ENCODE assay signal across 24 cellular contexts in the genomic region with DNA sequence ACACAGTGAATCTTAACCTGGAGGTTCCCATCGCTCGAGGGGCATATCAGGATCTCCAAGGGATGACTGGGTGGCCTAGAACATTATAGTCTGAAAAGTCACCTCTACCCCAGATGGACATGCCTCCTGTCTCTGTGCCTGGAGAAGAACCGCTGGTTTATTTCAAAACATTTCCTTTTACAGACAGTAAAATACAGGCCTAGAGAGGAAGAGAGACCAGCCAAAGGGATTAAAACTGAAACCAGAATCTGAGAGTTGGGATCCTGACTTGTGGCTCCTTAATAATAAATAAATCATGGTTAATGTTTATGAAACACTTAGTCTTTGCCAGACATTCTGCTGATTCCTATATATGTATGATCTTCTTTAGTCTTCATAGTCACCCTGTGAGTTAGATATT.
"Had no signal": no experiment of that assay in that cellular context is flagged by ENCODE, and none has a peak within 500 bp of the region (broad histone marks: within the 10 kb centered on the region; RNA-seq: fewer than 3 reads in every experiment).

No MANE protein-coding gene starts in this region.

- DNase-seq: activated B cell treated with CpG ODN at 0.5 μM for 24 hours; activated CD4-positive, alpha-beta memory T cell treated with anti-CD3 and anti-CD28 coated beads for 36 hours; activated CD4-positive, alpha-beta T cell treated with anti-CD3 and anti-CD28 coated beads, Interleukin-2, amount 10 ng/mL, durations not matched to agents 7 days and 5 days; activated CD8-positive, alpha-beta memory T cell treated with anti-CD3 and anti-CD28 coated beads for 24 hours; activated effector memory CD4-positive, alpha-beta T cell treated with anti-CD3 and anti-CD28 coated beads, Interleukin-2, amount 50 U/mL, for 16 hours; activated naive CD4-positive, alpha-beta T cell treated with Interleukin-2 at 50 U/mL for 16 hours; activated naive CD8-positive, alpha-beta T cell treated with anti-CD3 and anti-CD28 coated beads for 36 hours; activated T-cell treated with anti-CD3 and anti-CD28 coated beads, Interleukin-2, amount 50 U/mL, for 4 hours; anterior cingulate cortex; Karpas-422; MM.1S; NCI-H1105 treated with DMSO at 0.1 percent for 48 hours; NCI-H1436 treated with DMSO at 0.1 percent for 48 hours; NCI-H187 treated with DMSO at 0.1 percent for 48 hours; NCI-H2081 treated with DMSO at 0.1 percent for 48 hours; NCI-H446; NCI-H524; PC-3; SHP77; T-cell; T-helper 2 cell; T1000 had no signal

- H3K27ac Mint-ChIP-seq: activated B cell treated with CpG ODN at 0.5 μM for 24 hours; activated CD4-positive, alpha-beta memory T cell treated with anti-CD3 and anti-CD28 coated beads for 36 hours; activated CD4-positive, alpha-beta T cell treated with anti-CD3 and anti-CD28 coated beads, Interleukin-2, amount 10 ng/mL, durations not matched to agents 7 days and 5 days; activated naive CD8-positive, alpha-beta T cell treated with anti-CD3 and anti-CD28 coated beads for 36 hours; T-cell had no signal

- H3K4me1 ChIP-seq: breast epithelium had no signal

- H3K4me1 Mint-ChIP-seq: activated B cell treated with CpG ODN at 0.5 μM for 24 hours; activated CD4-positive, alpha-beta T cell treated with anti-CD3 and anti-CD28 coated beads, Interleukin-2, amount 10 ng/mL, durations not matched to agents 7 days and 5 days; activated naive CD8-positive, alpha-beta T cell treated with anti-CD3 and anti-CD28 coated beads for 36 hours; T-cell had no signal

- H3K4me3 Mint-ChIP-seq: activated B cell treated with CpG ODN at 0.5 μM for 24 hours; activated CD4-positive, alpha-beta memory T cell treated with anti-CD3 and anti-CD28 coated beads for 36 hours; activated CD4-positive, alpha-beta T cell treated with anti-CD3 and anti-CD28 coated beads, Interleukin-2, amount 10 ng/mL, durations not matched to agents 7 days and 5 days; activated naive CD8-positive, alpha-beta T cell treated with anti-CD3 and anti-CD28 coated beads for 36 hours; activated T-cell treated with anti-CD3 and anti-CD28 coated beads, Interleukin-2, amount 50 U/mL, for 4 hours; T-cell had no signal

- ATAC-seq: activated T-cell treated with anti-CD3 and anti-CD28 coated beads, Interleukin-2, amount 50 U/mL, for 4 hours; K562; PC-3; T-cell had no signal

- H3K4me3 ChIP-seq: breast epithelium, K562 had no signal

- H3K36me3 Mint-ChIP-seq: activated CD4-positive, alpha-beta memory T cell treated with anti-CD3 and anti-CD28 coated beads for 36 hours; activated naive CD8-positive, alpha-beta T cell treated with anti-CD3 and anti-CD28 coated beads for 36 hours; T-cell had no signal

- H3K27ac ChIP-seq: breast epithelium had no signal

- H3K9me3 Mint-ChIP-seq: activated CD4-positive, alpha-beta T cell treated with anti-CD3 and anti-CD28 coated beads, Interleukin-2, amount 10 ng/mL, durations not matched to agents 7 days and 5 days; activated T-cell treated with anti-CD3 and anti-CD28 coated beads, Interleukin-2, amount 50 U/mL, for 4 hours had no signal

- H3K9me3 ChIP-seq: breast epithelium had no signal

- H3K36me3 ChIP-seq: breast epithelium had no signal
